ENCODE assay signal across 1 cellular context in genomic region chr2:73830871-73831401, GRCh38.
TF ChIP-seq lines count a peak whose summit lies in the region.

No MANE protein-coding gene starts in this region.

TF ChIP-seq in HepG2, 621 proteins besides CTCF, POLR2A, EP300 and RAD21 (continued from another document):
- TF ChIP-seq GABPA (IDR thresholded peaks at IDR 0.05; ENCODE audit: low read depth, low read length) (no peak), GABPA (CRISPR knock-in tag; IDR thresholded peaks at IDR 0.05; ENCODE audit: low read depth) (no peak)
TF ChIP-seq in HepG2: peak in this region for 1.
